ENCODE assay signal across 15 cellular contexts in genomic region chr15:88645171-88646087, GRCh38. TPM values are rescaled to one million over a fixed set of nuclear protein-coding genes. Genes with fewer than 3 reads are reported as not detected.
DNase-seq lines count a peak whose midpoint lies in the region; ATAC-seq and TF ChIP-seq lines count a peak whose summit lies in the region.
"Had no signal": no experiment of that assay in that cellular context is flagged by ENCODE, and none has a peak within 500 bp of the region (broad histone marks: within the 10 kb centered on the region; RNA-seq: fewer than 3 reads in every experiment).

No MANE protein-coding gene starts in this region.

- CTCF ChIA-PET in CD4-positive, alpha-beta memory T cell (lab: Charles Lee; ENCODE audit: partially characterized antibody): interaction anchor here (1.8 to 3.9 kb wide), 3 partner anchors 11 to 23 kb away, joined by 3 to 13 read pairs (median 10); no protein-coding TSS in a partner anchor

- POLR2A ChIA-PET in CD4-positive, alpha-beta memory T cell (lab: Charles Lee; ENCODE audit: partially characterized antibody): interaction anchor here (1.2 to 2.7 kb wide), 2 partner anchors 9 to 24 kb away, joined by 5 to 7 read pairs; partner anchors contain the start of gene AEN

- no peaks in the 10 kb centered on the region for H3K27me3 ChIP-seq in CD4-positive, alpha-beta memory T cell (ENCODE audit: insufficient read depth, low read length)
- H3K27me3 ChIP-seq: tibial nerve had no signal

- TF ChIP-seq CTCF in GM12865 (IDR thresholded peaks at IDR 0.05; ENCODE audit: insufficient read depth, low read depth, low read length, missing control alignments): no peak
- no peak for TF ChIP-seq CTCF in neural crest cell (conservative IDR thresholded peaks at IDR 0.05)
- no peak for TF ChIP-seq CTCF in GM20000 (IDR thresholded peaks at IDR 0.05; ENCODE audit: extremely low read depth, missing control alignments)

- peaks cover 59 to 92% (median 76%) of the 10 kb centered on the region in 4 donors for H3K4me1 Mint-ChIP-seq in CD4-positive, alpha-beta memory T cell
- H3K4me1 Mint-ChIP-seq in neural crest cell: peaks cover 17% of the 10 kb centered on the region

- no peak overlapping the region for H3K4me3 ChIP-seq in CD4-positive, alpha-beta memory T cell (ENCODE audit: low read length in 2 of 2)
- H3K4me3 ChIP-seq in GM12865 (ENCODE audit: low read depth, low read length): no peak overlapping the region
- H3K4me3 ChIP-seq: tibial nerve had no signal

- H3K27me3 Mint-ChIP-seq in CD4-positive, alpha-beta memory T cell: no peaks in the 10 kb centered on the region
- H3K27me3 Mint-ChIP-seq in neural crest cell (ENCODE audit: low read depth): no peaks in the 10 kb centered on the region

- no peak for DNase-seq in CD4-positive, alpha-beta memory T cell
- peak; percentile 3 for DNase-seq in GM12865 (ENCODE audit: low read depth)
- peak in 1 of 2 donors; percentile 21 for DNase-seq in activated naive CD4-positive, alpha-beta T cell treated with anti-CD3 and anti-CD28 coated beads, Interleukin-2, amount 50 U/mL, for 72 hours (ENCODE audit: low spot score in 2 of 2)
- no peak for DNase-seq in neural crest cell (ENCODE audit: low read depth, low spot score)
- no peak for DNase-seq in NCI-H1092 treated with DMSO at 0.1 percent for 48 hours (lab: John Stamatoyannopoulos, UW)
- DNase-seq in GM20000 (ENCODE audit: low spot score): no peak
- DNase-seq: activated gamma-delta T cell, EL, glutamatergic neuron, KBM-7, NCI-H1417, OCI-M1, SK-N-SH had no signal

- H3K36me3 ChIP-seq in CD4-positive, alpha-beta memory T cell (ENCODE audit: insufficient read depth, low read length): peaks cover 32% of the 10 kb centered on the region
- H3K36me3 ChIP-seq: tibial nerve had no signal

- peaks cover 26 to 68% of the 10 kb centered on the region in 2 donors for H3K36me3 Mint-ChIP-seq in CD4-positive, alpha-beta memory T cell
- H3K36me3 Mint-ChIP-seq in activated naive CD4-positive, alpha-beta T cell treated with anti-CD3 and anti-CD28 coated beads, Interleukin-2, amount 50 U/mL, for 72 hours: peaks cover 5 to 31% of the 10 kb centered on the region in 2 donors
- no peaks in the 10 kb centered on the region for H3K36me3 Mint-ChIP-seq in neural crest cell (ENCODE audit: low read depth)

- no peaks in the 10 kb centered on the region for H3K9me3 Mint-ChIP-seq in CD4-positive, alpha-beta memory T cell
- H3K9me3 Mint-ChIP-seq in activated naive CD4-positive, alpha-beta T cell treated with anti-CD3 and anti-CD28 coated beads, Interleukin-2, amount 50 U/mL, for 72 hours: peaks cover 0 to 1% of the 10 kb centered on the region in 2 donors
- no peaks in the 10 kb centered on the region for H3K9me3 Mint-ChIP-seq in neural crest cell

- no peak overlapping the region for H3K27ac ChIP-seq in CD4-positive, alpha-beta memory T cell (ENCODE audit: low read depth, low read length)

- intact Hi-C loops in CD4-positive, alpha-beta memory T cell (cut with micrococcal nuclease): no loop called here

- H3K4me1 ChIP-seq in CD4-positive, alpha-beta memory T cell (ENCODE audit: insufficient read depth, low read length): peaks cover 100% of the 10 kb centered on the region

- H3K27ac Mint-ChIP-seq in CD4-positive, alpha-beta memory T cell: peak overlapping the region; percentile 38 to 88 (median 77)
- H3K27ac Mint-ChIP-seq in activated naive CD4-positive, alpha-beta T cell treated with anti-CD3 and anti-CD28 coated beads, Interleukin-2, amount 50 U/mL, for 72 hours: peak overlapping the region; percentile 1 to 9
- H3K27ac Mint-ChIP-seq in neural crest cell (ENCODE audit: unreplicated experiment): peak overlapping the region; percentile 86

- ATAC-seq in activated naive CD4-positive, alpha-beta T cell treated with anti-CD3 and anti-CD28 coated beads, Interleukin-2, amount 50 U/mL, for 72 hours: no peak
- no peak for ATAC-seq in HG03520 (IDR thresholded peaks at IDR 0.05; ENCODE audit: unreplicated experiment)

- no peaks in the 10 kb centered on the region for H3K9me3 ChIP-seq in CD4-positive, alpha-beta memory T cell (ENCODE audit: control insufficient read depth in 1 of 2, low read length in 2 of 2)
- H3K9me3 ChIP-seq: SK-N-SH, tibial nerve had no signal

- peak overlapping the region in 6 of 8 donors; percentile 10 to 53 (median 30) for H3K4me3 Mint-ChIP-seq in CD4-positive, alpha-beta memory T cell
- H3K4me3 Mint-ChIP-seq in neural crest cell: no peak overlapping the region

RNA-seq across cellular contexts. Expression of gene ISG20, which starts 6.6 kb away (rescaled TPM):
- total RNA-seq in CD4-positive, alpha-beta memory T cell: 100 to 1,000 TPM; 144 to 153 TPM
- polyA plus RNA-seq in CD4-positive, alpha-beta memory T cell: 100 to 1,000 TPM; 494 to 667 TPM
- total RNA-seq in activated naive CD4-positive, alpha-beta T cell treated with anti-CD3 and anti-CD28 coated beads, Interleukin-2, amount 50 U/mL, for 72 hours: 100 to 1,000 TPM in 1 of 2 donors, 10 to 100 TPM in 1; 53.9 to 118 TPM
- 1.1 and 1.5 TPM in 2 replicates for total RNA-seq in neural crest cell

RNA-seq across cellular contexts. Expression of gene AEN, which starts 24.3 kb away (rescaled TPM):
- total RNA-seq in CD4-positive, alpha-beta memory T cell: 10 to 100 TPM; 54.5 to 56.8 TPM
- 10 to 100 TPM; 33.2 to 35.8 TPM for polyA plus RNA-seq in CD4-positive, alpha-beta memory T cell
- 100 to 1,000 TPM in 1 of 2 donors, 10 to 100 TPM in 1; 24.2 to 122 TPM for total RNA-seq in activated naive CD4-positive, alpha-beta T cell treated with anti-CD3 and anti-CD28 coated beads, Interleukin-2, amount 50 U/mL, for 72 hours
- total RNA-seq in neural crest cell: 45.7 and 47.9 TPM in 2 replicates

Comparison
In these comparisons a context has a peak if more than half of its experiments do, and no peak if none do; other contexts are left out.
1. H3K27ac Mint-ChIP-seq: peak in every context shown above with its lines; median percentile 86 in neural crest cell; 77 in CD4-positive, alpha-beta memory T cell; 5 in activated naive CD4-positive, alpha-beta T cell treated with anti-CD3 and anti-CD28 coated beads, Interleukin-2, amount 50 U/mL, for 72 hours.
2. RNA of gene ISG20, which starts 6.6 kb away (total RNA-seq): 144 to 153 TPM in CD4-positive, alpha-beta memory T cell and 53.9 to 118 TPM in activated naive CD4-positive, alpha-beta T cell treated with anti-CD3 and anti-CD28 coated beads, Interleukin-2, amount 50 U/mL, for 72 hours; 1.1 to 1.5 TPM in neural crest cell; every median in the first group is over 10 times any median in the second.